In genomic region chr9:133809335-133809734, GRCh38 we compare ENCODE assay signal across 35 cellular contexts.
"Had no signal": no experiment of that assay in that cellular context is flagged by ENCODE, and none has a peak within 500 bp of the region (broad histone marks: within the 10 kb centered on the region; RNA-seq: fewer than 3 reads in every experiment).

No MANE protein-coding gene starts in this region.

- DNase-seq: activated B cell treated with CpG ODN at 0.5 μM for 24 hours; activated CD4-positive, alpha-beta T cell treated with anti-CD3 and anti-CD28 coated beads for 48 hours; activated CD4-positive, alpha-beta T cell treated with anti-CD3 and anti-CD28 coated beads, Interleukin-2, amount 50 U/mL, for 1 hour; activated CD4-positive, alpha-beta T cell treated with anti-CD3 and anti-CD28 coated beads, Interleukin-2, amount 50 U/mL, for 48 hours; activated CD8-positive, alpha-beta memory T cell treated with anti-CD3 and anti-CD28 coated beads for 24 hours; activated CD8-positive, alpha-beta T cell treated with anti-CD3 and anti-CD28 coated beads for 36 hours; activated effector memory CD4-positive, alpha-beta T cell treated with Interleukin-2 at 50 U/mL for 16 hours; activated gamma-delta T cell treated with Interleukin-2 at 50 U/mL for 16 hours; activated naive CD4-positive, alpha-beta T cell treated with anti-CD3 and anti-CD28 coated beads, Interleukin-2, amount 50 U/mL, for 16 hours; activated naive CD4-positive, alpha-beta T cell treated with Interleukin-2 at 50 U/mL for 16 hours; activated T-cell treated with anti-CD3 and anti-CD28 coated beads, Interleukin-2, amount 50 U/mL, for 4 hours; amniotic stem cell; anterior cingulate cortex; brain microvascular endothelial cell; cortex of kidney; dermis blood vessel endothelial cell; effector CD4-positive, alpha-beta T cell; effector memory CD8-positive, alpha-beta T cell; esophagus squamous epithelium; foreskin melanocyte; T-helper 1 cell; T-helper 17 cell; T1000; WERI-Rb-1 had no signal

- H3K4me3 ChIP-seq: esophagus squamous epithelium, gastroesophageal sphincter had no signal

- H3K27me3 ChIP-seq: brain microvascular endothelial cell, esophagus squamous epithelium, gastroesophageal sphincter had no signal

- H3K36me3 Mint-ChIP-seq: activated naive CD8-positive, alpha-beta T cell had no signal

- H3K27ac Mint-ChIP-seq: activated B cell treated with CpG ODN at 0.5 μM for 24 hours; activated CD8-positive, alpha-beta T cell treated with anti-CD3 and anti-CD28 coated beads for 36 hours; activated naive CD8-positive, alpha-beta T cell; activated T-helper 17 cell treated with anti-CD3 and anti-CD28 coated beads, Interleukin-2, amount 50 U/mL, for 72 hours; effector memory CD8-positive, alpha-beta T cell; T-helper 17 cell; T-helper 2 cell treated with Interferon-gamma antibody and Interleukin-4, amounts not matched to agents 5 μg/mL and 100 μg/mL, for 36 hours had no signal

- H3K9me3 ChIP-seq: esophagus squamous epithelium, gastroesophageal sphincter had no signal

- FAIRE-seq: astrocyte, bronchial epithelial cell, colon, endometrium, endothelial cell of umbilical vein had no signal

- H3K9me3 Mint-ChIP-seq: activated B cell treated with CpG ODN at 0.5 μM for 24 hours; activated CD8-positive, alpha-beta T cell treated with anti-CD3 and anti-CD28 coated beads for 36 hours; activated T-cell treated with anti-CD3 and anti-CD28 coated beads, Interleukin-2, amount 50 U/mL, for 4 hours; activated T-helper 17 cell treated with anti-CD3 and anti-CD28 coated beads, Interleukin-2, amount 50 U/mL, for 72 hours; central memory CD8-positive, alpha-beta T cell; effector memory CD8-positive, alpha-beta T cell; T-helper 2 cell treated with Interferon-gamma antibody and Interleukin-4, amounts not matched to agents 5 μg/mL and 100 μg/mL, for 36 hours had no signal

- H3K4me1 Mint-ChIP-seq: activated T-helper 17 cell treated with anti-CD3 and anti-CD28 coated beads, Interleukin-2, amount 50 U/mL, for 72 hours; central memory CD8-positive, alpha-beta T cell; T-helper 17 cell had no signal

- H3K27ac ChIP-seq: brain microvascular endothelial cell, epithelial cell of prostate, esophagus squamous epithelium, gastroesophageal sphincter, WERI-Rb-1 had no signal

- H3K27me3 Mint-ChIP-seq: activated B cell treated with CpG ODN at 0.5 μM for 24 hours; activated CD8-positive, alpha-beta T cell treated with anti-CD3 and anti-CD28 coated beads for 36 hours; activated naive CD8-positive, alpha-beta T cell; activated T-helper 17 cell treated with anti-CD3 and anti-CD28 coated beads, Interleukin-2, amount 50 U/mL, for 72 hours; central memory CD8-positive, alpha-beta T cell; effector memory CD8-positive, alpha-beta T cell; T-helper 17 cell had no signal

- H3K4me1 ChIP-seq: esophagus squamous epithelium had no signal

- H3K4me3 Mint-ChIP-seq: activated B cell treated with CpG ODN at 0.5 μM for 24 hours; activated CD8-positive, alpha-beta T cell treated with anti-CD3 and anti-CD28 coated beads for 36 hours; activated naive CD8-positive, alpha-beta T cell; activated T-cell treated with anti-CD3 and anti-CD28 coated beads, Interleukin-2, amount 50 U/mL, for 4 hours; activated T-helper 17 cell treated with anti-CD3 and anti-CD28 coated beads, Interleukin-2, amount 50 U/mL, for 72 hours; central memory CD8-positive, alpha-beta T cell; effector memory CD8-positive, alpha-beta T cell; T-helper 17 cell; T-helper 2 cell treated with Interferon-gamma antibody and Interleukin-4, amounts not matched to agents 5 μg/mL and 100 μg/mL, for 36 hours had no signal
